In genomic region chr19:407501-408440, GRCh38 we compare ENCODE assay signal across 13 cellular contexts. TPM values are rescaled to one million over a fixed set of nuclear protein-coding genes. Genes with fewer than 3 reads are reported as not detected.
A peak's percentile ranks its signal among the peaks of the same experiment; 100 is the strongest.
DNase-seq lines count a peak whose midpoint lies in the region; ATAC-seq and TF ChIP-seq lines count a peak whose summit lies in the region.
"Had no signal": no experiment of that assay in that cellular context is flagged by ENCODE, and none has a peak within 500 bp of the region (broad histone marks: within the 10 kb centered on the region; RNA-seq: fewer than 3 reads in every experiment).

No MANE protein-coding gene starts in this region.

- intact Hi-C loops in ovary (cut with DNase I), result no loop called here

- TF ChIP-seq CTCF in DND-41 (IDR thresholded peaks at IDR 0.05; ENCODE audit: borderline replicate concordance, extremely low read depth, low read length, poor library complexity, severe bottlenecking) (no peak), ovary (IDR thresholded peaks at IDR 0.05) (no peak)

- ATAC-seq in DND-41 (ENCODE audit: insufficient read depth, low read depth), result no peak
- ATAC-seq in GM21737 (IDR thresholded peaks at IDR 0.05; ENCODE audit: unreplicated experiment), result no peak
- no peak for ATAC-seq in GM21576 (IDR thresholded peaks at IDR 0.05; ENCODE audit: unreplicated experiment)
- ATAC-seq in HG02678 (IDR thresholded peaks at IDR 0.05; ENCODE audit: unreplicated experiment), result no peak

- H3K36me3 ChIP-seq in DND-41 (ENCODE audit: insufficient read depth, low read length), result no peaks in the 10 kb centered on the region
- no peaks in the 10 kb centered on the region for H3K36me3 ChIP-seq in SK-N-MC (ENCODE audit: insufficient read depth, low read length)
- H3K36me3 ChIP-seq in iPS-15b (ENCODE audit: control insufficient read depth, insufficient read depth, low read length), result peaks cover 11% of the 10 kb centered on the region
- H3K36me3 ChIP-seq in ovary, result no peaks in the 10 kb centered on the region

- no peak overlapping the region for H3K27ac ChIP-seq in DND-41 (ENCODE audit: low read length)
- no peak overlapping the region for H3K27ac ChIP-seq in SK-N-MC
- no peak overlapping the region for H3K27ac ChIP-seq in ovary
- H3K27ac ChIP-seq: GM23248 had no signal

- H3K9me3 ChIP-seq in DND-41 (ENCODE audit: insufficient read depth, low read length, severe bottlenecking), result peaks cover 3% of the 10 kb centered on the region
- no peaks in the 10 kb centered on the region for H3K9me3 ChIP-seq in SK-N-MC (ENCODE audit: low read depth, low read length)
- H3K9me3 ChIP-seq in iPS-15b (ENCODE audit: control insufficient read depth, insufficient read depth, low read length), result no peaks in the 10 kb centered on the region
- no peaks in the 10 kb centered on the region for H3K9me3 ChIP-seq in ovary

- H3K9ac ChIP-seq in DND-41 (ENCODE audit: low read depth, low read length) (peak overlapping the region; percentile 48; the same call in 1 of the 2 replicates), SK-N-MC (ENCODE audit: insufficient read length) (peak overlapping the region; percentile 55), iPS-15b (ENCODE audit: low read depth, low read length) (peak overlapping the region; percentile 54)
- H3K9ac ChIP-seq: GM23248 had no signal

- H3K4me3 ChIP-seq in DND-41 (ENCODE audit: low read depth in 1 of 2, low read length in 2 of 2) (peak overlapping the region in 1 of 2 experiments; percentile 50; a peak in 1 of 4 replicates), SK-N-MC (peak overlapping the region; percentile 90), iPS-15b (ENCODE audit: low read depth, low read length) (peak overlapping the region; percentile 43), ovary (peak overlapping the region; percentile 41)

- no peak for DNase-seq in DND-41
- no peak for DNase-seq in SK-N-MC (ENCODE audit: low read depth, low spot score)
- peak in 1 of 5 donors; percentile 35 for DNase-seq in ovary
- no peak for DNase-seq in NCI-H1105 (lab: John Stamatoyannopoulos, UW)
- DNase-seq: amygdala; EL; MV-4-11; stimulated activated CD4-positive, alpha-beta T cell treated with anti-CD3 and anti-CD28 coated beads, Interleukin-1b, Interleukin-23, amount 100 ng/mL, for 48 hours had no signal

- H3K27me3 ChIP-seq in DND-41 (ENCODE audit: insufficient read depth, low read length, poor library complexity), result peaks cover 7% of the 10 kb centered on the region
- peaks cover 2% of the 10 kb centered on the region for H3K27me3 ChIP-seq in iPS-15b (ENCODE audit: control insufficient read depth, insufficient read depth, low read length)
- no peaks in the 10 kb centered on the region for H3K27me3 ChIP-seq in ovary

- H3K4me1 ChIP-seq in DND-41 (ENCODE audit: insufficient read depth, low read length) (peaks cover 14% of the 10 kb centered on the region), iPS-15b (ENCODE audit: control insufficient read depth, insufficient read depth, low read length) (peaks cover 9% of the 10 kb centered on the region), ovary (ENCODE audit: insufficient read depth) (peaks cover 3% of the 10 kb centered on the region)

- TF ChIP-seq POLR2A in ovary (IDR thresholded peaks at IDR 0.05), result no peak

- no peaks in the 10 kb centered on the region for H4K20me1 ChIP-seq in DND-41 (ENCODE audit: insufficient read depth, low read length)

- H3K79me2 ChIP-seq in DND-41 (ENCODE audit: insufficient read depth, low read length), result no peaks in the 10 kb centered on the region

- H2AFZ ChIP-seq in DND-41 (ENCODE audit: low read depth, low read length), result no peak overlapping the region
- H2AFZ ChIP-seq: GM23248 had no signal

- H3K4me2 ChIP-seq in DND-41 (ENCODE audit: insufficient read depth, low read length), result peak overlapping the region; percentile 66

- WGBS in ovary, 3 donors, result 58 to 68% (median 62%) methylated on average over 60 to 71 of the region's 71 CpGs

- TF ChIP-seq EP300 in ovary (IDR thresholded peaks at IDR 0.05), result no peak

RNA-seq across cellular contexts. Expression of gene C2CD4C, which starts 1.2 kb away (rescaled TPM):
- total RNA-seq in ovary, result 1 to 10 TPM in 2 of 7 donors, under 1 TPM in 3, not detected in 2; 0.24 to 2.3 (median 0.55) TPM
- under 1 TPM in 1 of 2 donors, not detected in 1; 0.12 TPM for polyA plus RNA-seq in ovary

RNA-seq across cellular contexts. Expression of gene SHC2, which starts 53.1 kb away (rescaled TPM):
- total RNA-seq in ovary, result 10 to 100 TPM in 6 of 7 donors, 1 to 10 TPM in 1; 3.6 to 40.7 (median 23.0) TPM
- polyA plus RNA-seq in ovary, result 10 to 100 TPM in 1 of 2 donors, under 1 TPM in 1; 0.62 to 15.4 TPM
- total RNA-seq: GM23248 had no signal
- polyA plus RNA-seq: GM23248 had no signal
